8 cellular contexts compared by ENCODE assay signal in the genomic region with DNA sequence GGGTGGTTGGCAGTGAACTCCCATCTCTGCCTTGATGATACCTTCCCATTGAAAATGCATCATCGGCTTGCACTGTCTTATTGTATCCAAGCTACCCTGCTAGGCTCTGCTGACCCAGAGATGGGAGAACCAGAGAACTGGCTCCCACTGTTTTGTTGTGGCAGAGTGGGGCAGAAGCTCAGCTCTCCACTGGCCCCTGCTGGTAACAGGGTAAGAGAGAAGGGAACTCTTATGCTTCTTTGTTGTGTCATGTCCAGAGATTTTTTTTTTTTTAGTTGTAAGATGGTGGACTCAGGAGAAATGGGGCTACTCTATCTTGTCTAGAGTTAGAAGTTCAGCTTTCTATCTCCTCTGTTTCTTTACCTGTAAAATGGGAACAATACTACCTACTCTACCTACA.
DNase-seq lines count a peak whose midpoint lies in the region; TF ChIP-seq lines count a peak whose summit lies in the region.

No MANE protein-coding gene starts in this region.

- no peak overlapping the region for H3K4me3 Mint-ChIP-seq in type B pancreatic cell

- no peaks in the 10 kb centered on the region for H4K20me1 ChIP-seq in hepatocyte (ENCODE audit: insufficient read depth, poor library complexity, severe bottlenecking)

- H3K4me1 Mint-ChIP-seq in type B pancreatic cell (ENCODE audit: unreplicated experiment) = peaks cover 11% of the 10 kb centered on the region

- H3K9me3 Mint-ChIP-seq in type B pancreatic cell = peaks cover 6% of the 10 kb centered on the region

- no peaks in the 10 kb centered on the region for H3K27me3 ChIP-seq in hepatocyte

- in situ Hi-C loops in GM13977 (cut with MboI; ENCODE audit: low pct_unique_long_range_greater_than_20kb, low sequenced_read_pairs, unreplicated experiment) = no loop called here

- no peaks in the 10 kb centered on the region for H3K36me3 ChIP-seq in hepatocyte (replicated peaks; ENCODE audit: insufficient read depth, low read depth)

- H3K4me3 ChIP-seq in hepatocyte = no peak overlapping the region

- peaks cover 21% of the 10 kb centered on the region for H3K27me3 Mint-ChIP-seq in type B pancreatic cell

- no peaks in the 10 kb centered on the region for H3K9me2 ChIP-seq in hepatocyte (replicated peaks; ENCODE audit: insufficient read depth)

- WGBS in hepatocyte (ENCODE audit: low lambda C conversion rate, missing lambda C conversion rate) = 94% methylated on average over 1 of the region's 1 CpG

- no peaks in the 10 kb centered on the region for H3K9me3 ChIP-seq in hepatocyte (ENCODE audit: low read depth)

- H3K4me2 ChIP-seq in hepatocyte = no peak overlapping the region

- DNase-seq in A172 (ENCODE audit: low spot score) (peak; percentile 69), GM13977 (ENCODE audit: low spot score) (peak; percentile 62), SW480 (ENCODE audit: low spot score) (peak; percentile 39), hepatocyte (ENCODE audit: low spot score) (peak; percentile 35), type B pancreatic cell (ENCODE audit: extremely low spot score, unreplicated experiment) (no peak), anterior cingulate cortex (lab: John Stamatoyannopoulos, UW) (no peak), UCSD-AML1 (lab: John Stamatoyannopoulos, UW; ENCODE audit: unreplicated experiment) (no peak), NCI-H2196 (lab: John Stamatoyannopoulos, UW; ENCODE audit: unreplicated experiment) (no peak)

- H3K79me2 ChIP-seq in hepatocyte = no peaks in the 10 kb centered on the region

- H2AFZ ChIP-seq in hepatocyte = no peak overlapping the region

- no peak overlapping the region for H3K27ac ChIP-seq in hepatocyte

- peak; percentile 55 for TF ChIP-seq CTCF in GM13977 (IDR thresholded peaks at IDR 0.05; ENCODE audit: extremely low read depth, insufficient read depth, missing control alignments)
- TF ChIP-seq CTCF in hepatocyte (IDR thresholded peaks at IDR 0.05; ENCODE audit: poor library complexity) = peak; percentile 36
- peak; percentile 69 for TF ChIP-seq CTCF in type B pancreatic cell (conservative IDR thresholded peaks at IDR 0.05)

- no peaks in the 10 kb centered on the region for H3K36me3 Mint-ChIP-seq in type B pancreatic cell

- H3K4me1 ChIP-seq in hepatocyte (ENCODE audit: insufficient read depth) = no peaks in the 10 kb centered on the region

- no peak overlapping the region for H3K27ac Mint-ChIP-seq in type B pancreatic cell

Comparison
In these comparisons a context has a peak if more than half of its experiments do, and no peak if none do; other contexts are left out.
1. DNase-seq: peak in A172 (single experiment), GM13977 (single experiment), SW480 (single experiment) and hepatocyte (single experiment); none in type B pancreatic cell (single experiment), anterior cingulate cortex (0 of 58), UCSD-AML1 (single experiment) and NCI-H2196 (single experiment).
2. Peak in every context shown above with its lines, with median percentiles within 50 percentile points of each other: CTCF ChIP-seq.